ENCODE assay signal across 18 cellular contexts in the genomic region with DNA sequence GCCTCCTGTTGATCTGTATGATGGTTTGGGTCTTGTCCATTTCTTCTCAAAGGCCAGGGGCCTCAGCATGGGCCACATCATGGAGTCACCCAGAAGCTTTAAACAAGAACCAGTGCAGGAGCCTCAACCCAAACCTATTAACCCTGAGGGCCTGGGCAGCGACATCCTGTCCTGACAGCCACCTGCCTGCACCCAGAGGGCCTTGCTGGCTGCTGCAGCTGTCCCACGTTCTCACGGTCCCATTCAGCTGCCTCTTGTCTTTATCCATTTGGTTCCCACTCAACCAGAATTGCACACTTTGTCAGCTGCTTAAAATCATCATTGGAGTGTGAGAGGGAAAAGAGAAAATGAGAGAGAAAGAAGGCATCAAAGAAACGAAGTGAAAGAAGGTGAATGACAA. TPM values are rescaled to one million over a fixed set of nuclear protein-coding genes. Genes with fewer than 3 reads are reported as not detected.
"Had no signal": no experiment of that assay in that cellular context is flagged by ENCODE, and none has a peak within 500 bp of the region (broad histone marks: within the 10 kb centered on the region; RNA-seq: fewer than 3 reads in every experiment).

No MANE protein-coding gene starts in this region.

- H3K36me3 Mint-ChIP-seq: neural progenitor cell had no signal

- H3K36me3 ChIP-seq: gastrocnemius medialis, left ventricle myocardium inferior, neural progenitor cell, pancreas, thyroid gland had no signal

- H3K9me3 Mint-ChIP-seq: central memory CD8-positive, alpha-beta T cell; neural progenitor cell had no signal

- H3K4me1 ChIP-seq: gastrocnemius medialis, left ventricle myocardium inferior, neural progenitor cell, pancreas, thyroid gland had no signal

- H3K4me2 ChIP-seq: neural progenitor cell had no signal

- DNase-seq: activated CD8-positive, alpha-beta T cell treated with anti-CD3 and anti-CD28 coated beads, Interleukin-2, amount 10 ng/mL, durations not matched to agents 7 days and 5 days; activated naive CD4-positive, alpha-beta T cell treated with Interleukin-2 at 50 U/mL for 16 hours; cortex of kidney; effector memory CD4-positive, alpha-beta T cell; gastrocnemius medialis; left ventricle myocardium inferior; mesenchymal stem cell; pancreas; T1000; thyroid gland had no signal

- H3K27ac ChIP-seq: epithelial cell of prostate, gastrocnemius medialis, left ventricle myocardium inferior, neural progenitor cell, pancreas, skin epidermis, thyroid gland, VCaP had no signal

- ATAC-seq: activated CD8-positive, alpha-beta T cell treated with anti-CD3 and anti-CD28 coated beads, Interleukin-2, amount 10 ng/mL, durations not matched to agents 7 days and 5 days; gastrocnemius medialis; pancreas had no signal

- H3K4me3 ChIP-seq: gastrocnemius medialis, left ventricle myocardium inferior, neural progenitor cell, pancreas, skin epidermis, thyroid gland had no signal

- H3K27me3 Mint-ChIP-seq: central memory CD8-positive, alpha-beta T cell had no signal

- H3K27me3 ChIP-seq: neural progenitor cell, pancreas, thyroid gland had no signal

- H3K27ac Mint-ChIP-seq: activated CD4-positive, alpha-beta T cell treated with anti-CD3 and anti-CD28 coated beads for 36 hours; activated CD8-positive, alpha-beta T cell treated with anti-CD3 and anti-CD28 coated beads, Interleukin-2, amount 10 ng/mL, durations not matched to agents 7 days and 5 days; neural progenitor cell had no signal

- H3K9me3 ChIP-seq: gastrocnemius medialis, left ventricle myocardium inferior, pancreas, thyroid gland had no signal

- H3K4me3 Mint-ChIP-seq: activated CD4-positive, alpha-beta T cell treated with anti-CD3 and anti-CD28 coated beads for 36 hours; activated CD8-positive, alpha-beta T cell treated with anti-CD3 and anti-CD28 coated beads, Interleukin-2, amount 10 ng/mL, durations not matched to agents 7 days and 5 days; central memory CD8-positive, alpha-beta T cell; neural progenitor cell had no signal

- H3K9ac ChIP-seq: neural progenitor cell had no signal

RNA-seq across cellular contexts. Expression of gene C4orf50, which starts 21.6 kb away (rescaled TPM):
- total RNA-seq: left ventricle myocardium inferior, renal cortical epithelial cell had no signal
- polyA plus RNA-seq: keratinocyte had no signal
